Comparison of ENCODE assay signal across 1 cellular context in the genomic region with DNA sequence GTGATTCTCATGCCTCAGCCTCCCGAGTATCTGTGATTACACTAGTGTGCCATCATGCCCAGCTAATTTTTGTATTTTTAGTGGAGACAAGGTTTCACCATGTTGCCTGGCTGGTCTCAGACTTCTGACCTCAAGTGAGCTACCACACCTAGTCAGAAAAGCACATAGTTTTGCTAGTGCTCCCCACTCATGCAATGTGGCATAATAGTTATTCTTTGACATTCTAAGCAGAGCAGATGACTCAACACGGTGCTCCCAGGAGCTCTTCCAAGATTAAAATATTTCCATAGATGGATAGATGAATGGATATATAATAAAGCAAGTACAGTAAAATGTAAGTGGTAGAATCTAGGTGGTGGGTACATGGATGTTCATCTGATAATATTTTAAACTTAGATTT.
TF ChIP-seq lines count a peak whose summit lies in the region.

No MANE protein-coding gene starts in this region.

TF ChIP-seq in K562, 482 proteins besides CTCF, POLR2A, EP300 and RAD21 (continued from another document):
- TF ChIP-seq, protein P1, sequence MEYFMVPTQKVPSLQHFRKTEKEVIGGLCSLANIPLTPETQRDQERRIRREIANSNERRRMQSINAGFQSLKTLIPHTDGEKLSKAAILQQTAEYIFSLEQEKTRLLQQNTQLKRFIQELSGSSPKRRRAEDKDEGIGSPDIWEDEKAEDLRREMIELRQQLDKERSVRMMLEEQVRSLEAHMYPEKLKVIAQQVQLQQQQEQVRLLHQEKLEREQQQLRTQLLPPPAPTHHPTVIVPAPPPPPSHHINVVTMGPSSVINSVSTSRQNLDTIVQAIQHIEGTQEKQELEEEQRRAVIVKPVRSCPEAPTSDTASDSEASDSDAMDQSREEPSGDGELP (CRISPR knock-in tag; IDR thresholded peaks at IDR 0.05; ENCODE audit: borderline replicate concordance): no peak
- no peak for TF ChIP-seq ZNF217 (CRISPR knock-in tag; IDR thresholded peaks at IDR 0.05)
- TF ChIP-seq, protein P2, sequence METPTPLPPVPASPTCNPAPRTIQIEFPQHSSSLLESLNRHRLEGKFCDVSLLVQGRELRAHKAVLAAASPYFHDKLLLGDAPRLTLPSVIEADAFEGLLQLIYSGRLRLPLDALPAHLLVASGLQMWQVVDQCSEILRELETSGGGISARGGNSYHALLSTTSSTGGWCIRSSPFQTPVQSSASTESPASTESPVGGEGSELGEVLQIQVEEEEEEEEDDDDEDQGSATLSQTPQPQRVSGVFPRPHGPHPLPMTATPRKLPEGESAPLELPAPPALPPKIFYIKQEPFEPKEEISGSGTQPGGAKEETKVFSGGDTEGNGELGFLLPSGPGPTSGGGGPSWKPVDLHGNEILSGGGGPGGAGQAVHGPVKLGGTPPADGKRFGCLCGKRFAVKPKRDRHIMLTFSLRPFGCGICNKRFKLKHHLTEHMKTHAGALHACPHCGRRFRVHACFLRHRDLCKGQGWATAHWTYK (CRISPR knock-in tag; IDR thresholded peaks at IDR 0.05): no peak
- TF ChIP-seq ZNF347 (CRISPR knock-in tag; IDR thresholded peaks at IDR 0.05; ENCODE audit: low read depth): no peak
- TF ChIP-seq, protein P3, sequence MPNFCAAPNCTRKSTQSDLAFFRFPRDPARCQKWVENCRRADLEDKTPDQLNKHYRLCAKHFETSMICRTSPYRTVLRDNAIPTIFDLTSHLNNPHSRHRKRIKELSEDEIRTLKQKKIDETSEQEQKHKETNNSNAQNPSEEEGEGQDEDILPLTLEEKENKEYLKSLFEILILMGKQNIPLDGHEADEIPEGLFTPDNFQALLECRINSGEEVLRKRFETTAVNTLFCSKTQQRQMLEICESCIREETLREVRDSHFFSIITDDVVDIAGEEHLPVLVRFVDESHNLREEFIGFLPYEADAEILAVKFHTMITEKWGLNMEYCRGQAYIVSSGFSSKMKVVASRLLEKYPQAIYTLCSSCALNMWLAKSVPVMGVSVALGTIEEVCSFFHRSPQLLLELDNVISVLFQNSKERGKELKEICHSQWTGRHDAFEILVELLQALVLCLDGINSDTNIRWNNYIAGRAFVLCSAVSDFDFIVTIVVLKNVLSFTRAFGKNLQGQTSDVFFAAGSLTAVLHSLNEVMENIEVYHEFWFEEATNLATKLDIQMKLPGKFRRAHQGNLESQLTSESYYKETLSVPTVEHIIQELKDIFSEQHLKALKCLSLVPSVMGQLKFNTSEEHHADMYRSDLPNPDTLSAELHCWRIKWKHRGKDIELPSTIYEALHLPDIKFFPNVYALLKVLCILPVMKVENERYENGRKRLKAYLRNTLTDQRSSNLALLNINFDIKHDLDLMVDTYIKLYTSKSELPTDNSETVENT (CRISPR knock-in tag; IDR thresholded peaks at IDR 0.05): no peak
- TF ChIP-seq ZNF589 (CRISPR knock-in tag; IDR thresholded peaks at IDR 0.05; ENCODE audit: low read depth): no peak
- no peak for TF ChIP-seq MCM7 (IDR thresholded peaks at IDR 0.05)
- no peak for TF ChIP-seq NR3C1 (CRISPR knock-in tag; IDR thresholded peaks at IDR 0.05)
